Comparison of ENCODE assay signal across 9 cellular contexts in genomic region chr20:4369798-4370124, GRCh38.
A peak's percentile ranks its signal among the peaks of the same experiment; 100 is the strongest.
DNase-seq lines count a peak whose midpoint lies in the region; ATAC-seq and FAIRE-seq lines count a peak whose summit lies in the region.
"Had no signal": no experiment of that assay in that cellular context is flagged by ENCODE, and none has a peak within 500 bp of the region (broad histone marks: within the 10 kb centered on the region; RNA-seq: fewer than 3 reads in every experiment).

No MANE protein-coding gene starts in this region.

- H3K36me3 Mint-ChIP-seq in activated T-cell treated with anti-CD3 and anti-CD28 coated beads, Interleukin-2, amount 50 U/mL, for 4 hours (ENCODE audit: insufficient read depth), result no peaks in the 10 kb centered on the region

- H3K27me3 Mint-ChIP-seq in activated T-cell treated with anti-CD3 and anti-CD28 coated beads, Interleukin-2, amount 50 U/mL, for 4 hours (ENCODE audit: low read depth), result no peaks in the 10 kb centered on the region

- no peak for DNase-seq in GM18507 (ENCODE audit: extremely low spot score, insufficient read length, low read depth)
- peak; percentile 88 to 93 for DNase-seq in Kasumi-1 (lab: John Stamatoyannopoulos, UW)
- no peak for DNase-seq in activated T-cell treated with anti-CD3 and anti-CD28 coated beads, Interleukin-2, amount 50 U/mL, for 4 hours
- peak; percentile 21 to 31 for DNase-seq in stimulated activated CD4-positive, alpha-beta T cell treated with anti-CD3 and anti-CD28 coated beads, Interleukin-2, amount 100 ng/mL, for 48 hours
- no peak for DNase-seq in head of caudate nucleus
- DNase-seq: lower lobe of right lung had no signal

- intact Hi-C loops in head of caudate nucleus (cut with DNase I), result no loop called here

- ATAC-seq in activated T-cell treated with anti-CD3 and anti-CD28 coated beads, Interleukin-2, amount 50 U/mL, for 4 hours, result peak; percentile 80 to 83
- ATAC-seq in HG03280 (IDR thresholded peaks at IDR 0.05; ENCODE audit: unreplicated experiment), result no peak
- no peak for ATAC-seq in GM18517 (IDR thresholded peaks at IDR 0.05; ENCODE audit: unreplicated experiment)
- no peak for ATAC-seq in HG03571 (IDR thresholded peaks at IDR 0.05; ENCODE audit: unreplicated experiment)

- FAIRE-seq in GM18507 (lab: Jason Lieb, UNC), result peak; percentile 33

- H3K4me1 Mint-ChIP-seq in activated T-cell treated with anti-CD3 and anti-CD28 coated beads, Interleukin-2, amount 50 U/mL, for 4 hours (ENCODE audit: low read depth), result peaks cover 18% of the 10 kb centered on the region

- peak overlapping the region; percentile 4 for H3K4me3 Mint-ChIP-seq in activated T-cell treated with anti-CD3 and anti-CD28 coated beads, Interleukin-2, amount 50 U/mL, for 4 hours

- no peaks in the 10 kb centered on the region for H3K9me3 Mint-ChIP-seq in activated T-cell treated with anti-CD3 and anti-CD28 coated beads, Interleukin-2, amount 50 U/mL, for 4 hours

Comparison
In these comparisons a context has a peak if more than half of its experiments do, and no peak if none do; other contexts are left out.
1. DNase-seq: peak in Kasumi-1 (2 of 2) and stimulated activated CD4-positive, alpha-beta T cell treated with anti-CD3 and anti-CD28 coated beads, Interleukin-2, amount 100 ng/mL, for 48 hours (2 of 2); none in GM18507 (single experiment), activated T-cell treated with anti-CD3 and anti-CD28 coated beads, Interleukin-2, amount 50 U/mL, for 4 hours (single experiment) and head of caudate nucleus (0 of 42).
2. ATAC-seq: peak in activated T-cell treated with anti-CD3 and anti-CD28 coated beads, Interleukin-2, amount 50 U/mL, for 4 hours (2 of 2); none in HG03280 (single experiment), GM18517 (single experiment) and HG03571 (single experiment).